Comparison of ENCODE assay signal across 21 cellular contexts in the genomic region with DNA sequence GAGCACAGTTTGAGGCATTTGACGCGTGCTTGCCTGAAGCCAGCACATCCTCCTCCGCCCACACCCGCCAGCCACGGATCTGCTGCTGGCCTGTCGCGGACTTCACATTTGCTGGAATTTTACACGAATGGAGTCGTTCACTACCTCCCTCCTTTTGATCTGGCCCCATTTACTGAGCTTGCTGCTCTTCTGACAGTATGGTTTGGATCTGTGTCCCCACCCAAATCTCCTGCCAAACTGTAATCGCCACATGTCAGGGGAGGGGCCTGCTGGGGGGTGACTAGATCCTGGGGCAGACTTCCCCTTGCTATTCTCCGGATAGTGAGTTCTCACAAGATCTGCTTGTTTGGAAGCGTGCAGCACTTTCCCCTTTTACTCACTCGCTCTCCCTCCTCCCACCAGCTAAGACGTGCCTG. TPM values are rescaled to one million over a fixed set of nuclear protein-coding genes. Genes with fewer than 3 reads are reported as not detected.
DNase-seq lines count a peak whose midpoint lies in the region; ATAC-seq and TF ChIP-seq lines count a peak whose summit lies in the region.
"Had no signal": no experiment of that assay in that cellular context is flagged by ENCODE, and none has a peak within 500 bp of the region (broad histone marks: within the 10 kb centered on the region; RNA-seq: fewer than 3 reads in every experiment).

No MANE protein-coding gene starts in this region.

- no peak overlapping the region for H3K27ac ChIP-seq in heart right ventricle
- no peak overlapping the region for H3K27ac ChIP-seq in spleen
- H3K27ac ChIP-seq in CD4-positive, alpha-beta T cell (ENCODE audit: low read depth, low read length): no peak overlapping the region
- H3K27ac ChIP-seq: hepatocyte, SJCRH30 had no signal

- CTCF ChIA-PET in CD4-positive, alpha-beta T cell (lab: Charles Lee): no interaction called here

- 68 to 69% methylated on average over 14 of the region's 14 CpGs for WGBS in heart right ventricle, 2 donors
- WGBS in spleen, 5 donors: 72 to 86% (median 77%) methylated on average over 14 of the region's 14 CpGs

- H3K4me1 ChIP-seq in heart right ventricle (no peaks in the 10 kb centered on the region), spleen (peaks cover 0 to 27% (median 8%) of the 10 kb centered on the region in 6 donors)
- H3K4me1 ChIP-seq: SJCRH30 had no signal

- TF ChIP-seq CTCF in heart right ventricle (IDR thresholded peaks at IDR 0.05) (no peak), chondrocyte (IDR thresholded peaks at IDR 0.05) (no peak), spleen (IDR thresholded peaks at IDR 0.05 in 8 of 11, conservative IDR thresholded peaks at IDR 0.05 in 3 of 11) (no peak)
- no peak for TF ChIP-seq CTCF in CD4-positive, alpha-beta T cell (IDR thresholded peaks at IDR 0.05)

- POLR2A ChIA-PET in CD4-positive, alpha-beta T cell (lab: Charles Lee): no interaction called here

- no peak overlapping the region for H3K4me3 ChIP-seq in heart right ventricle
- no peak overlapping the region for H3K4me3 ChIP-seq in spleen
- H3K4me3 ChIP-seq: hepatocyte, MG63, SJCRH30 had no signal

- H3K4me3 Mint-ChIP-seq in chondrocyte (ENCODE audit: unreplicated experiment): no peak overlapping the region
- no peak overlapping the region for H3K4me3 Mint-ChIP-seq in CD4-positive, alpha-beta T cell
- H3K4me3 Mint-ChIP-seq: activated CD8-positive, alpha-beta T cell treated with anti-CD3 and anti-CD28 coated beads for 36 hours; activated naive CD8-positive, alpha-beta T cell; activated T-cell treated with anti-CD3 and anti-CD28 coated beads, Interleukin-2, amount 50 U/mL, for 72 hours; nephron; WTC11 had no signal

- no peaks in the 10 kb centered on the region for H3K27me3 Mint-ChIP-seq in chondrocyte (ENCODE audit: low read depth)
- no peaks in the 10 kb centered on the region for H3K27me3 Mint-ChIP-seq in CD4-positive, alpha-beta T cell
- H3K27me3 Mint-ChIP-seq: activated CD8-positive, alpha-beta T cell treated with anti-CD3 and anti-CD28 coated beads for 36 hours; activated naive CD8-positive, alpha-beta T cell had no signal

- peaks cover 2% of the 10 kb centered on the region for H3K9me3 Mint-ChIP-seq in chondrocyte (ENCODE audit: low read depth)
- no peaks in the 10 kb centered on the region for H3K9me3 Mint-ChIP-seq in CD4-positive, alpha-beta T cell
- H3K9me3 Mint-ChIP-seq: activated CD8-positive, alpha-beta T cell treated with anti-CD3 and anti-CD28 coated beads for 36 hours had no signal

- H3K9me3 ChIP-seq in heart right ventricle (peaks cover 0 to 12% (median 0%) of the 10 kb centered on the region in 11 donors), spleen (peaks cover 0 to 29% (median 14%) of the 10 kb centered on the region in 8 donors)
- H3K9me3 ChIP-seq in CD4-positive, alpha-beta T cell (ENCODE audit: control insufficient read depth, low read length): no peaks in the 10 kb centered on the region
- H3K9me3 ChIP-seq: MG63 had no signal

- ATAC-seq in Right ventricle myocardium superior (ENCODE audit: poor library complexity) (no peak), heart right ventricle (no peak), GM18519 (IDR thresholded peaks at IDR 0.05; ENCODE audit: low FRiP score, unreplicated experiment) (no peak)
- ATAC-seq in CD4-positive, alpha-beta T cell (ENCODE audit: poor library complexity): no peak
- ATAC-seq: activated CD8-positive, alpha-beta T cell treated with anti-CD3 and anti-CD28 coated beads for 36 hours; activated T-cell treated with anti-CD3 and anti-CD28 coated beads, Interleukin-2, amount 50 U/mL, for 72 hours; WTC11 had no signal

- no peak overlapping the region for H3K27ac Mint-ChIP-seq in chondrocyte (ENCODE audit: unreplicated experiment)
- no peak overlapping the region for H3K27ac Mint-ChIP-seq in CD4-positive, alpha-beta T cell
- H3K27ac Mint-ChIP-seq: activated CD8-positive, alpha-beta T cell treated with anti-CD3 and anti-CD28 coated beads for 36 hours; activated naive CD8-positive, alpha-beta T cell; activated T-cell treated with anti-CD3 and anti-CD28 coated beads, Interleukin-2, amount 50 U/mL, for 72 hours; WTC11 had no signal

- peaks cover 0 to 33% (median 12%) of the 10 kb centered on the region in 9 donors for H3K36me3 ChIP-seq in heart right ventricle
- H3K36me3 ChIP-seq in spleen: peaks cover 0 to 72% (median 27%) of the 10 kb centered on the region in 6 donors
- H3K36me3 ChIP-seq: MG63 had no signal

- peaks cover 5% of the 10 kb centered on the region for H3K4me1 Mint-ChIP-seq in chondrocyte (ENCODE audit: low read depth)
- H3K4me1 Mint-ChIP-seq in CD4-positive, alpha-beta T cell (ENCODE audit: low read depth): no peaks in the 10 kb centered on the region
- H3K4me1 Mint-ChIP-seq: WTC11 had no signal

- intact Hi-C loops in Right ventricle myocardium superior (cut with DNase I) (no loop called here), heart right ventricle (cut with DNase I) (no loop called here), spleen (cut with DNase I; ENCODE audit: low total_unique reads) (no loop called here)
- intact Hi-C loops in CD4-positive, alpha-beta T cell (cut with DNase I, micrococcal nuclease): no loop called here

- no peak for TF ChIP-seq POLR2A in spleen (IDR thresholded peaks at IDR 0.05)

- H3K27me3 ChIP-seq in heart right ventricle (no peaks in the 10 kb centered on the region), spleen (replicated peaks in 1 of 7) (no peaks in the 10 kb centered on the region)
- H3K27me3 ChIP-seq in CD4-positive, alpha-beta T cell (ENCODE audit: control insufficient read depth, insufficient read depth, low read length): no peaks in the 10 kb centered on the region
- H3K27me3 ChIP-seq: hepatocyte, MG63, SJCRH30 had no signal

- DNase-seq in Right ventricle myocardium superior (peak; percentile 24), heart right ventricle (no peak), chondrocyte (ENCODE audit: low spot score) (peak; percentile 26), left kidney (ENCODE audit: low read depth, low spot score) (peak; percentile 48), spleen (peak; percentile 43), NCI-H1694 treated with DMSO at 0.1 percent for 48 hours (lab: John Stamatoyannopoulos, UW) (no peak)
- no peak for DNase-seq in CD4-positive, alpha-beta T cell
- DNase-seq: activated CD8-positive, alpha-beta T cell treated with anti-CD3 and anti-CD28 coated beads for 36 hours; activated T-cell treated with anti-CD3 and anti-CD28 coated beads, Interleukin-2, amount 50 U/mL, for 72 hours; DMS53; MG63; NCI-H187 treated with DMSO at 0.1 percent for 48 hours; SJCRH30; stimulated activated naive CD4-positive, alpha-beta T cell treated with Interleukin-2 at 50 U/mL for 16 hours; T-helper 2 cell; trophoblast cell had no signal

- H3K36me3 Mint-ChIP-seq in chondrocyte (ENCODE audit: low read depth): peaks cover 18% of the 10 kb centered on the region
- peaks cover 20% of the 10 kb centered on the region for H3K36me3 Mint-ChIP-seq in CD4-positive, alpha-beta T cell (ENCODE audit: low read depth)

RNA-seq across cellular contexts. Expression of gene CPLX1, which starts 19.9 kb away (rescaled TPM):
- total RNA-seq in Right ventricle myocardium superior (4.3 TPM), heart right ventricle (1 to 10 TPM; 1.5 to 4.8 (median 2.2) TPM), chondrocyte (not detected in 3 replicates), spleen (10 to 100 TPM in 4 of 7 donors, 1 to 10 TPM in 3; 1.3 to 20.7 (median 12.4) TPM)
- polyA plus RNA-seq in heart right ventricle (10 to 100 TPM in 1 of 2 donors, 1 to 10 TPM in 1; 2.1 to 10.8 TPM), spleen (10 to 100 TPM in 2 of 3 donors, 1 to 10 TPM in 1; 5.1 to 12.3 (median 10.7) TPM)
- total RNA-seq in CD4-positive, alpha-beta T cell: 1 to 10 TPM; 1.5 TPM
- total RNA-seq: activated CD8-positive, alpha-beta T cell treated with anti-CD3 and anti-CD28 coated beads for 36 hours had no signal

Comparison
In these comparisons a context has a peak if more than half of its experiments do, and no peak if none do; other contexts are left out.
1. DNase-seq: peak in Right ventricle myocardium superior (single experiment), chondrocyte (single experiment), left kidney (single experiment) and spleen (single experiment); none in heart right ventricle (0 of 2), CD4-positive, alpha-beta T cell (0 of 10) and NCI-H1694 treated with DMSO at 0.1 percent for 48 hours (single experiment).